Comparison of ENCODE assay signal across 31 cellular contexts in the genomic region with DNA sequence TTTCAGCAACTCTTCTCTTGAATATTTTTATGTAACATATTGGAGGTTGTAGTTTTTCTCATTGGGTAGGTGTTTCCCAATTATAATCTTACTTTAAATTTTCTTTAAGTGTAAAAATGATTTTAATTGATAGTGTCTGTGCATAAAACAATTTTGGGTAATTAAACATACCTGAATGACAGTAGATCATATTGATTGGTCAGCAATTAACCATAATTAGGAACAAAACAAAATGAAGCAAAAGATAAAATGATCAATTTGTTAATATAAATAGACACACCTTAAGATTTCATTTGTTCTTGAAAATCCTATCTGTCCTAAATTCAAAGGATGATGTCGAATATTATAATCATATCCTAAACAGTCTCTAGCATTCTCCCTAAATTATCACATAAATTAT.
"Had no signal": no experiment of that assay in that cellular context is flagged by ENCODE, and none has a peak within 500 bp of the region (broad histone marks: within the 10 kb centered on the region; RNA-seq: fewer than 3 reads in every experiment).

No MANE protein-coding gene starts in this region.

- H3K4me1 Mint-ChIP-seq: natural killer cell; nephron; stimulated activated memory B cell treated with anti-CD40 and anti-IgM and Interleukin-4, amounts not matched to agents 10 μg/mL and 1 μg/mL and 100 μg/mL, for 72 hours; stimulated activated naive CD8-positive, alpha-beta T cell treated with anti-CD3 and anti-CD28 coated beads, Interleukin-15, amount 100 ng/mL, for 72 hours had no signal

- DNase-seq: natural killer cell; occipital lobe; ovary; posterior cingulate gyrus; psoas muscle; right cardiac atrium; spleen; stimulated activated CD4-positive, alpha-beta T cell treated with anti-CD3 and anti-CD28 coated beads, Interleukin-12 subunit alpha, Interleukin-12 subunit beta, amount 100 ng/mL, for 4 hours; stimulated activated CD4-positive, alpha-beta T cell treated with anti-CD3 and anti-CD28 coated beads, Interleukin-1b, Interleukin-23, amount 100 ng/mL, for 48 hours; stimulated activated CD4-positive, alpha-beta T cell treated with anti-CD3 and anti-CD28 coated beads, Interleukin-4, amount 100 ng/mL, for 1 hour; stimulated activated CD4-positive, alpha-beta T cell treated with anti-CD3 and anti-CD28 coated beads, Interleukin-4, amount 100 ng/mL, for 4 hours; stimulated activated CD8-positive, alpha-beta memory T cell treated with anti-CD3 and anti-CD28 coated beads, Interleukin-4, amount 100 ng/mL, for 48 hours; stimulated activated naive CD4-positive, alpha-beta T cell; stimulated activated naive CD8-positive, alpha-beta T cell treated with anti-CD3 and anti-CD28 coated beads, Interleukin-15, amount 100 ng/mL, for 72 hours; stimulated activated naive CD8-positive, alpha-beta T cell treated with anti-CD3 and anti-CD28 coated beads, Interleukin-15, Interleukin-2, amounts not matched to agents 100 U/mL and 50 U/mL, for 24 hours; substantia nigra; testis; tibial artery; transverse colon; upper lobe of right lung; uterus had no signal

- H3K4me3 ChIP-seq: neural progenitor cell, ovary, psoas muscle, skin epidermis, smooth muscle cell, spleen, suprapubic skin, testis, tibial artery, transverse colon, upper lobe of right lung, uterus had no signal

- H3K27ac ChIP-seq: neural progenitor cell, ovary, parathyroid adenoma, psoas muscle, skin epidermis, spleen, suprapubic skin, testis, tibial artery, transverse colon, upper lobe of right lung, uterus had no signal

- H3K36me3 ChIP-seq: neural progenitor cell, ovary, spleen, suprapubic skin, tibial artery, transverse colon, upper lobe of right lung, uterus had no signal

- H3K27me3 ChIP-seq: neural progenitor cell, ovary, spleen, suprapubic skin, testis, tibial artery, transverse colon, upper lobe of right lung, uterus had no signal

- H3K36me3 Mint-ChIP-seq: natural killer cell; stimulated activated memory B cell treated with anti-CD40 and anti-IgM and Interleukin-4, amounts not matched to agents 10 μg/mL and 1 μg/mL and 100 μg/mL, for 72 hours; type B pancreatic cell had no signal

- H3K9me3 ChIP-seq: ovary, psoas muscle, suprapubic skin, testis, tibial artery, transverse colon, upper lobe of right lung, uterus had no signal

- H3K4me2 ChIP-seq: neural progenitor cell, smooth muscle cell had no signal

- ATAC-seq: natural killer cell; psoas muscle; right cardiac atrium; sciatic nerve; stimulated activated memory B cell treated with anti-CD40 and anti-IgM and Interleukin-4, amounts not matched to agents 10 μg/mL and 1 μg/mL and 100 μg/mL, for 72 hours; stimulated activated naive CD8-positive, alpha-beta T cell treated with anti-CD3 and anti-CD28 coated beads, Interleukin-15, amount 100 ng/mL, for 72 hours; stimulated activated naive CD8-positive, alpha-beta T cell treated with anti-CD3 and anti-CD28 coated beads, Interleukin-15, Interleukin-2, amounts not matched to agents 100 U/mL and 50 U/mL, for 24 hours; upper lobe of right lung had no signal

- H3K4me3 Mint-ChIP-seq: natural killer cell; nephron; neural progenitor cell; stimulated activated memory B cell treated with anti-CD40 and anti-IgM and Interleukin-4, amounts not matched to agents 10 μg/mL and 1 μg/mL and 100 μg/mL, for 72 hours; stimulated activated naive CD8-positive, alpha-beta T cell treated with anti-CD3 and anti-CD28 coated beads, Interleukin-15, amount 100 ng/mL, for 72 hours; type B pancreatic cell had no signal

- H3K4me1 ChIP-seq: neural progenitor cell, parathyroid adenoma, psoas muscle, spleen, suprapubic skin, testis, tibial artery, transverse colon, upper lobe of right lung, uterus had no signal

- H3K27me3 Mint-ChIP-seq: progenitor cell of endocrine pancreas; stimulated activated memory B cell treated with anti-CD40 and anti-IgM and Interleukin-4, amounts not matched to agents 10 μg/mL and 1 μg/mL and 100 μg/mL, for 72 hours; stimulated activated naive CD8-positive, alpha-beta T cell treated with anti-CD3 and anti-CD28 coated beads, Interleukin-15, amount 100 ng/mL, for 72 hours; type B pancreatic cell had no signal

- H3K9ac ChIP-seq: neural progenitor cell, parathyroid adenoma had no signal

- H3K27ac Mint-ChIP-seq: natural killer cell; nephron; neural progenitor cell; progenitor cell of endocrine pancreas; stimulated activated memory B cell treated with anti-CD40 and anti-IgM and Interleukin-4, amounts not matched to agents 10 μg/mL and 1 μg/mL and 100 μg/mL, for 72 hours; stimulated activated naive CD8-positive, alpha-beta T cell treated with anti-CD3 and anti-CD28 coated beads, Interleukin-15, amount 100 ng/mL, for 72 hours; type B pancreatic cell had no signal

- H2AFZ ChIP-seq: neural progenitor cell, parathyroid adenoma had no signal

- H3K9me3 Mint-ChIP-seq: stimulated activated memory B cell treated with anti-CD40 and anti-IgM and Interleukin-4, amounts not matched to agents 10 μg/mL and 1 μg/mL and 100 μg/mL, for 72 hours; stimulated activated naive CD8-positive, alpha-beta T cell treated with anti-CD3 and anti-CD28 coated beads, Interleukin-15, amount 100 ng/mL, for 72 hours had no signal
